Comparison of ENCODE assay signal across 9 cellular contexts in genomic region chr1:226661965-226662364, GRCh38.
DNase-seq lines count a peak whose midpoint lies in the region.
"Had no signal": no experiment of that assay in that cellular context is flagged by ENCODE, and none has a peak within 500 bp of the region (broad histone marks: within the 10 kb centered on the region; RNA-seq: fewer than 3 reads in every experiment).

No MANE protein-coding gene starts in this region.

- H2BK120ac ChIP-seq in neuronal stem cell (ENCODE audit: low read depth, low read length), result no peak overlapping the region

- no peak overlapping the region for H3K4me3 ChIP-seq in duodenal mucosa (ENCODE audit: low read depth in 1 of 2, low read length in 2 of 2)
- H3K4me3 ChIP-seq in neuronal stem cell (ENCODE audit: low read length in 2 of 2), result no peak overlapping the region

- H3K4me1 ChIP-seq in duodenal mucosa (ENCODE audit: control insufficient read depth in 1 of 2, insufficient read depth in 2 of 2, low read length in 2 of 2) (peaks cover 46 to 66% of the 10 kb centered on the region in 2 donors), neuronal stem cell (ENCODE audit: control insufficient read depth in 2 of 2, insufficient read depth in 1 of 2, low read depth in 1 of 2, low read length in 2 of 2) (peaks cover 40 to 42% of the 10 kb centered on the region in 2 donors)

- H2AFZ ChIP-seq in neuronal stem cell (ENCODE audit: low read length), result no peak overlapping the region

- no peak overlapping the region for H3K14ac ChIP-seq in neuronal stem cell (ENCODE audit: low read length)

- no CpG with 5 or more reads among the region's 6 CpGs for WGBS in neuronal stem cell (ENCODE audit: extremely low coverage in 2 of 2, insufficient read length in 2 of 2, insufficient replicate concordance in 1 of 2), 2 donors

- no peak overlapping the region for H2AK5ac ChIP-seq in neuronal stem cell (ENCODE audit: low read depth, low read length)

- no peaks in the 10 kb centered on the region for H3K9me3 ChIP-seq in duodenal mucosa (ENCODE audit: control insufficient read depth in 1 of 2, low read length in 2 of 2)
- H3K9me3 ChIP-seq in neuronal stem cell (replicated peaks in 1 of 2; ENCODE audit: control insufficient read depth in 2 of 2, insufficient read depth in 1 of 2, low read depth in 1 of 2, low read length in 2 of 2), result no peaks in the 10 kb centered on the region

- H3K27ac ChIP-seq in duodenal mucosa (ENCODE audit: low read depth, low read length) (peak overlapping the region; percentile 51), neuronal stem cell (replicated peaks; ENCODE audit: low read length) (peak overlapping the region; percentile 38)

- peak overlapping the region in 1 of 2 donors; percentile 57 for H3K9ac ChIP-seq in duodenal mucosa (ENCODE audit: low read depth in 1 of 2, low read length in 2 of 2)
- no peak overlapping the region for H3K9ac ChIP-seq in neuronal stem cell (ENCODE audit: low read depth, low read length, poor library complexity)

- no peak overlapping the region for H3K23ac ChIP-seq in neuronal stem cell (ENCODE audit: low read depth, low read length, poor library complexity)

- no peak overlapping the region for H4K8ac ChIP-seq in neuronal stem cell (ENCODE audit: low read depth, low read length)

- H2BK12ac ChIP-seq in neuronal stem cell (ENCODE audit: low read length), result no peak overlapping the region

- DNase-seq in EH (ENCODE audit: low read depth), result peak; percentile 13
- DNase-seq in NCI-H524 treated with DMSO at 0.1 percent for 48 hours (lab: John Stamatoyannopoulos, UW), result peak; percentile 32
- no peak for DNase-seq in neuronal stem cell (ENCODE audit: low spot score)
- no peak for DNase-seq in activated CD4-positive, CD25-positive, alpha-beta regulatory T cell (lab: John Stamatoyannopoulos, UW)
- DNase-seq in activated effector memory CD4-positive, alpha-beta T cell treated with anti-CD3 and anti-CD28 coated beads, Interleukin-2, amount 50 U/mL, for 16 hours, result no peak
- DNase-seq in NCI-H1048 (lab: John Stamatoyannopoulos, UW), result no peak
- no peak for DNase-seq in middle frontal gyrus (ENCODE audit: extremely low spot score, low spot score)
- DNase-seq: stimulated activated CD4-positive, alpha-beta T cell treated with anti-CD3 and anti-CD28 coated beads, Interleukin-4, amount 100 ng/mL, for 1 hour had no signal

- H3K4ac ChIP-seq in neuronal stem cell (ENCODE audit: low read length), result no peak overlapping the region

- H3K36me3 ChIP-seq in duodenal mucosa (ENCODE audit: control insufficient read depth in 1 of 2, insufficient read depth in 2 of 2, low read length in 2 of 2) (no peaks in the 10 kb centered on the region), neuronal stem cell (replicated peaks in 1 of 2; ENCODE audit: control insufficient read depth in 2 of 2, insufficient read depth in 2 of 2, low read length in 2 of 2) (no peaks in the 10 kb centered on the region)

- no peak overlapping the region for H4K91ac ChIP-seq in neuronal stem cell (ENCODE audit: low read depth, low read length, poor library complexity)

- H3K18ac ChIP-seq in neuronal stem cell (ENCODE audit: low read length), result no peak overlapping the region

- H3K79me1 ChIP-seq in neuronal stem cell (ENCODE audit: low read depth, low read length), result no peaks in the 10 kb centered on the region

- H3K4me2 ChIP-seq in neuronal stem cell (ENCODE audit: insufficient read depth, low read length, poor library complexity, severe bottlenecking), result no peak overlapping the region

- no peak overlapping the region for H2BK15ac ChIP-seq in neuronal stem cell (ENCODE audit: low read length)

- no peak overlapping the region for H2BK5ac ChIP-seq in neuronal stem cell (ENCODE audit: low read length)

- H3K27me3 ChIP-seq in duodenal mucosa (ENCODE audit: control insufficient read depth in 1 of 2, insufficient read depth in 2 of 2, low read length in 2 of 2) (no peaks in the 10 kb centered on the region), neuronal stem cell (ENCODE audit: control insufficient read depth in 3 of 3, insufficient read depth in 3 of 3, low read depth in 1 of 3, low read length in 3 of 3) (no peaks in the 10 kb centered on the region)

Comparison
In these comparisons a context has a peak if more than half of its experiments do, and no peak if none do; other contexts are left out.
1. DNase-seq: peak in EH (single experiment) and NCI-H524 treated with DMSO at 0.1 percent for 48 hours (single experiment); none in neuronal stem cell (single experiment), activated CD4-positive, CD25-positive, alpha-beta regulatory T cell (0 of 4), activated effector memory CD4-positive, alpha-beta T cell treated with anti-CD3 and anti-CD28 coated beads, Interleukin-2, amount 50 U/mL, for 16 hours (single experiment), NCI-H1048 (single experiment) and middle frontal gyrus (single experiment).